8 cellular contexts compared by ENCODE assay signal in the genomic region with DNA sequence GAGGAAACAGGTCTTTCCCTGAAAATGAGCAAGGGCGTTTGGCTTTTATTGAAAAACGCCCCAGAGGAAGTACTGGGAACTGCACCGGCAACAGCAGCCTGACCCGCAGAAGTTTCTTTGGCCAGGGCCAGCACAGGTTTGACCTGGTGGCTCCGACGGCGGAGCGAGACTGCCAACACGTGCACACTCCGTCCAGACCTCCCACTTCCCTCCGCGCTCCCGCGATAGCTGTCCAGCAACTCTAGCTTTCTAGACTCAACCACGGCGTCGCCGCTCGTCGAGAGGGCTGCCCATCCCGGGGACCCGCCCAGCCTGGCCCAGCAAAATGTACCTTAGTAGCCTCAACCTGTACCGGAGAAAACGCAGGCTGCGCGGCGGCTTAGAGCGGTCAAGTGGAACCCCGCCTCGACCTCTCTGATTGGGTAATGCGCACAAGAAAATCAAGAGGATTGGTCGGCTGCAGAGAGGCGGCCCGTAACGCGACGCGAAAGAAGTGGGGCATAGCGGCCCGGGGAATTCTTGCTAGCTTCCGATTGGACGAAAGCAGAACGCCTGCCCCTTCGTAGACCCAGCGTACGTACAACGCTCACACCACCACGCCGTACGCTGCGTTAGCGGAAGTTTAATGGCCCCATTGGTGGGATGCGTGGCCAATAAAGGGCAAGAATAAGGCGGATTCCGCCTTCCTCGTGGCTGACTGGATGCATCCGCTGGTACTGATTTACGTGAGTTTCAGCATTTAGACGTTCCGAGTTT.
DNase-seq lines count a peak whose midpoint lies in the region; ATAC-seq lines count a peak whose summit lies in the region.

A gene with protein sequence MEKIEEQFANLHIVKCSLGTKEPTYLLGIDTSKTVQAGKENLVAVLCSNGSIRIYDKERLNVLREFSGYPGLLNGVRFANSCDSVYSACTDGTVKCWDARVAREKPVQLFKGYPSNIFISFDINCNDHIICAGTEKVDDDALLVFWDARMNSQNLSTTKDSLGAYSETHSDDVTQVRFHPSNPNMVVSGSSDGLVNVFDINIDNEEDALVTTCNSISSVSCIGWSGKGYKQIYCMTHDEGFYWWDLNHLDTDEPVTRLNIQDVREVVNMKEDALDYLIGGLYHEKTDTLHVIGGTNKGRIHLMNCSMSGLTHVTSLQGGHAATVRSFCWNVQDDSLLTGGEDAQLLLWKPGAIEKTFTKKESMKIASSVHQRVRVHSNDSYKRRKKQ (minus strand): TSS at position 399 of the 756 bp plus-strand sequence. CDS start 41,929 bp downstream, outside the sequence.

- H3K4me1 Mint-ChIP-seq in central memory CD8-positive, alpha-beta T cell: peaks cover 22% of the 10 kb centered on the region

- peaks cover 5% of the 10 kb centered on the region for H3K9me3 Mint-ChIP-seq in central memory CD8-positive, alpha-beta T cell

- ATAC-seq in GM19035 (IDR thresholded peaks at IDR 0.05; ENCODE audit: unreplicated experiment): peak; percentile 84
- peak; percentile 87 for ATAC-seq in HG03354 (IDR thresholded peaks at IDR 0.05; ENCODE audit: poor library complexity, severe bottlenecking, unreplicated experiment)
- peak; percentile 85 for ATAC-seq in central memory CD8-positive, alpha-beta T cell (replicated peaks; ENCODE audit: extremely low read depth, poor library complexity, severe bottlenecking)

- peak within 1 kb of the TSS; percentile 78 for H3K4me3 Mint-ChIP-seq in central memory CD8-positive, alpha-beta T cell

- peaks cover 27% of the 10 kb centered on the region for H3K36me3 Mint-ChIP-seq in central memory CD8-positive, alpha-beta T cell (ENCODE audit: insufficient read depth)

- H3K27ac Mint-ChIP-seq in central memory CD8-positive, alpha-beta T cell (ENCODE audit: low read depth): peak within 1 kb of the TSS; percentile 96

- peak; percentile 97 for DNase-seq in AML-193 (lab: John Stamatoyannopoulos, UW)
- DNase-seq in NCI-H446 (lab: John Stamatoyannopoulos, UW): peak; percentile 97 to 99
- peak; percentile 95 for DNase-seq in activated CD4-positive, CD25-positive, alpha-beta regulatory T cell treated with anti-CD3 and anti-CD28 coated beads, Interleukin-2, amount 50 U/mL, for 16 hours (ENCODE audit: low read depth, low spot score)
- peak; percentile 90 to 97 for DNase-seq in central memory CD8-positive, alpha-beta T cell (ENCODE audit: low spot score in 2 of 2)
- peak; percentile 100 for DNase-seq in iris pigment epithelial cell (ENCODE audit: low read depth)
- DNase-seq in stimulated activated CD4-positive, alpha-beta T cell treated with anti-CD3 and anti-CD28 coated beads, Interleukin-12 subunit alpha, Interleukin-12 subunit beta, amount 100 ng/mL, for 24 hours (ENCODE audit: low read depth in 2 of 2): peak; percentile 92

- H3K27me3 Mint-ChIP-seq in central memory CD8-positive, alpha-beta T cell: no peaks in the 10 kb centered on the region

Comparison
In these comparisons a context has a peak if more than half of its experiments do, and no peak if none do; other contexts are left out.
1. Peak in every context shown above with its lines: DNase-seq and ATAC-seq.